In genomic region chr2:238701066-238701906, GRCh38 we compare ENCODE assay signal across 29 cellular contexts.
DNase-seq lines count a peak whose midpoint lies in the region; ATAC-seq and TF ChIP-seq lines count a peak whose summit lies in the region.
"Had no signal": no experiment of that assay in that cellular context is flagged by ENCODE, and none has a peak within 500 bp of the region (broad histone marks: within the 10 kb centered on the region; RNA-seq: fewer than 3 reads in every experiment).

No MANE protein-coding gene starts in this region.

- TF ChIP-seq CTCF in coronary artery (IDR thresholded peaks at IDR 0.05): no peak
- TF ChIP-seq CTCF in neural progenitor cell (IDR thresholded peaks at IDR 0.05): no peak
- TF ChIP-seq CTCF in foreskin keratinocyte (conservative IDR thresholded peaks at IDR 0.05): no peak

- no peaks in the 10 kb centered on the region for H3K36me3 ChIP-seq in BLaER1
- H3K36me3 ChIP-seq in neural progenitor cell: no peaks in the 10 kb centered on the region
- H3K36me3 ChIP-seq: gastroesophageal sphincter, MG63, prostate gland, tibial nerve had no signal

- peaks cover 18% of the 10 kb centered on the region for H3K27me3 Mint-ChIP-seq in neural progenitor cell (ENCODE audit: insufficient read depth, low read depth)

- H3K4me3 ChIP-seq in BLaER1 (no peak overlapping the region), coronary artery (no peak overlapping the region), neural progenitor cell (no peak overlapping the region)
- H3K4me3 ChIP-seq: gastroesophageal sphincter, MG63, prostate gland, tibial nerve had no signal

- H4K20me1 ChIP-seq in BLaER1 (no peaks in the 10 kb centered on the region), neural progenitor cell (ENCODE audit: low read depth) (no peaks in the 10 kb centered on the region)

- ATAC-seq in foreskin keratinocyte (no peak), esophagus mucosa (no peak), GM18909 (IDR thresholded peaks at IDR 0.05; ENCODE audit: poor library complexity, unreplicated experiment) (no peak)
- ATAC-seq: gastroesophageal sphincter, left colon, Panc1 had no signal

- peaks cover 20% of the 10 kb centered on the region for H3K4me1 Mint-ChIP-seq in neural progenitor cell
- H3K4me1 Mint-ChIP-seq: H9 had no signal

- no peaks in the 10 kb centered on the region for H3K79me2 ChIP-seq in neural progenitor cell (ENCODE audit: low read depth)

- H3K4me1 ChIP-seq in BLaER1 (peaks cover 47% of the 10 kb centered on the region), neural progenitor cell (no peaks in the 10 kb centered on the region), foreskin keratinocyte (no peaks in the 10 kb centered on the region)
- H3K4me1 ChIP-seq: prostate gland had no signal

- H3K4me3 Mint-ChIP-seq in neural progenitor cell: no peak overlapping the region
- H3K4me3 Mint-ChIP-seq: H9; T-helper 2 cell treated with Interferon-gamma antibody and Interleukin-4, amounts not matched to agents 5 μg/mL and 100 μg/mL, for 36 hours had no signal

- peak overlapping the region; percentile 50 for H3K27ac Mint-ChIP-seq in neural progenitor cell
- H3K27ac Mint-ChIP-seq: H9; T-helper 2 cell treated with Interferon-gamma antibody and Interleukin-4, amounts not matched to agents 5 μg/mL and 100 μg/mL, for 36 hours had no signal

- H3K9ac ChIP-seq in BLaER1 (no peak overlapping the region), neural progenitor cell (no peak overlapping the region)
- H3K9ac ChIP-seq: KMS-11 had no signal

- no peak overlapping the region for H2AFZ ChIP-seq in neural progenitor cell (replicated peaks)

- peak overlapping the region; percentile 39 for H3K27ac ChIP-seq in BLaER1
- no peak overlapping the region for H3K27ac ChIP-seq in coronary artery
- no peak overlapping the region for H3K27ac ChIP-seq in neural progenitor cell
- no peak overlapping the region for H3K27ac ChIP-seq in foreskin keratinocyte
- H3K27ac ChIP-seq: KMS-11, prostate gland, tibial nerve had no signal

- H3K27me3 ChIP-seq in BLaER1: no peaks in the 10 kb centered on the region
- no peaks in the 10 kb centered on the region for H3K27me3 ChIP-seq in neural progenitor cell
- H3K27me3 ChIP-seq in foreskin keratinocyte: no peaks in the 10 kb centered on the region
- H3K27me3 ChIP-seq: gastroesophageal sphincter, MG63, tibial nerve had no signal

- no peaks in the 10 kb centered on the region for H3F3A ChIP-seq in neural progenitor cell (ENCODE audit: low read depth)

- peak overlapping the region; percentile 60 for H3K4me2 ChIP-seq in BLaER1
- no peak overlapping the region for H3K4me2 ChIP-seq in neural progenitor cell
- H3K4me2 ChIP-seq: KMS-11 had no signal

- DNase-seq in GM03348 (ENCODE audit: low spot score): peak; percentile 1
- DNase-seq in coronary artery (ENCODE audit: low spot score): peak; percentile 66
- DNase-seq in neural progenitor cell (ENCODE audit: low spot score): no peak
- DNase-seq in foreskin keratinocyte: no peak
- no peak for DNase-seq in NCI-H1930 (lab: John Stamatoyannopoulos, UW)
- DNase-seq: activated CD4-positive, alpha-beta T cell treated with anti-CD3 and anti-CD28 coated beads for 48 hours; activated gamma-delta T cell treated with Interleukin-2 at 50 U/mL for 16 hours; caudate nucleus; dermis blood vessel endothelial cell; DMS53; H9; hippocampal formation; left colon; MG63; NCI-H1105; NCI-H2029; NCI-H2227 treated with DMSO at 0.1 percent for 48 hours; NCI-H774; SHP77 treated with DMSO at 0.1 percent for 48 hours; stimulated activated CD4-positive, alpha-beta T cell treated with anti-CD3 and anti-CD28 coated beads, Interleukin-4, amount 100 ng/mL, for 24 hours had no signal

- H3K9me3 ChIP-seq in BLaER1 (peaks cover 12% of the 10 kb centered on the region), neural progenitor cell (ENCODE audit: low read depth) (no peaks in the 10 kb centered on the region)
- H3K9me3 ChIP-seq: gastroesophageal sphincter, MG63, prostate gland, tibial nerve had no signal

- H3K36me3 Mint-ChIP-seq in neural progenitor cell: no peaks in the 10 kb centered on the region

- no peaks in the 10 kb centered on the region for H3K9me3 Mint-ChIP-seq in neural progenitor cell
- H3K9me3 Mint-ChIP-seq: H9; T-helper 2 cell treated with Interferon-gamma antibody and Interleukin-4, amounts not matched to agents 5 μg/mL and 100 μg/mL, for 36 hours had no signal

Comparison
In these comparisons a context has a peak if more than half of its experiments do, and no peak if none do; other contexts are left out.
1. DNase-seq: peak in GM03348 (single experiment) and coronary artery (single experiment); none in neural progenitor cell (single experiment), foreskin keratinocyte (0 of 2) and NCI-H1930 (0 of 2).